Comparison of ENCODE assay signal across 1 cellular context in genomic region chrX:139831689-139832456, GRCh38.
TF ChIP-seq lines count a peak whose summit lies in the region.

No MANE protein-coding gene starts in this region.

TF ChIP-seq in HEK293, 187 proteins besides CTCF, POLR2A, EP300 and RAD21 (continued from another document):
- peak; percentile 72; the same call in 1 of the 2 replicates for TF ChIP-seq ELK4 (IDR thresholded peaks at IDR 0.05; ENCODE audit: borderline replicate concordance, low read depth, low read length)
- TF ChIP-seq REPIN1 (tag by site-specific recombination; IDR thresholded peaks at IDR 0.05; ENCODE audit: low read depth): no peak
- peak; percentile 6; the same call in 1 of the 2 replicates for TF ChIP-seq FEZF1 (tag by site-specific recombination; IDR thresholded peaks at IDR 0.05)
- no peak for TF ChIP-seq ZNF404 (tag by site-specific recombination; IDR thresholded peaks at IDR 0.05)
